Comparison of ENCODE assay signal across 2 cellular contexts in genomic region chr17:76849160-76849559, GRCh38. TPM values are rescaled to one million over a fixed set of nuclear protein-coding genes. Genes with fewer than 3 reads are reported as not detected.
"Had no signal": no experiment of that assay in that cellular context is flagged by ENCODE, and none has a peak within 500 bp of the region (broad histone marks: within the 10 kb centered on the region; RNA-seq: fewer than 3 reads in every experiment).

No MANE protein-coding gene starts in this region.

RNA-seq across cellular contexts. Expression of gene MGAT5B, which starts 19.0 kb away (rescaled TPM):
- total RNA-seq: left lobe of liver had no signal
- polyA plus RNA-seq: immature natural killer cell had no signal
